8 cellular contexts compared by ENCODE assay signal in genomic region chr17:79808763-79809529, GRCh38. TPM values are rescaled to one million over a fixed set of nuclear protein-coding genes. Genes with fewer than 3 reads are reported as not detected.
A peak's percentile ranks its signal among the peaks of the same experiment; 100 is the strongest.
DNase-seq lines count a peak whose midpoint lies in the region; ATAC-seq and TF ChIP-seq lines count a peak whose summit lies in the region.

No MANE protein-coding gene starts in this region.

- ATAC-seq in activated CD4-positive, alpha-beta T cell treated with anti-CD3 and anti-CD28 coated beads for 36 hours, result peak; percentile 15

- H3K4me3 ChIP-seq in vagina, result no peak overlapping the region

- TF ChIP-seq POLR2A in vagina (IDR thresholded peaks at IDR 0.05), result no peak

- no peak for TF ChIP-seq CTCF in vagina (IDR thresholded peaks at IDR 0.05)

- no peaks in the 10 kb centered on the region for H3K36me3 Mint-ChIP-seq in activated CD4-positive, alpha-beta T cell treated with anti-CD3 and anti-CD28 coated beads for 36 hours (ENCODE audit: low read depth)
- peaks cover 3% of the 10 kb centered on the region for H3K36me3 Mint-ChIP-seq in activated T-helper 2 cell treated with anti-CD3 and anti-CD28 coated beads, Interferon-gamma antibody, Interleukin-2, Interleukin-4, amounts not matched to agents 10 μg/mL and 5 μg/mL and 100 μg/mL, durations not matched to agents 14 hours and 24 hours and 36 hours (ENCODE audit: low read depth)

- POLR2A ChIA-PET in activated CD4-positive, alpha-beta T cell treated with anti-CD3 and anti-CD28 coated beads for 36 hours (lab: Charles Lee), result no interaction called here

- peak; percentile 56 for DNase-seq in activated CD4-positive, alpha-beta T cell treated with anti-CD3 and anti-CD28 coated beads for 36 hours
- no peak for DNase-seq in activated CD4-positive, alpha-beta T cell treated with anti-CD3 and anti-CD28 coated beads for 4 hours
- DNase-seq in NCI-H1436 (lab: John Stamatoyannopoulos, UW), result peak; percentile 81
- DNase-seq in activated T-helper 2 cell treated with anti-CD3 and anti-CD28 coated beads, Interferon-gamma antibody, Interleukin-2, Interleukin-4, amounts not matched to agents 10 μg/mL and 5 μg/mL and 100 μg/mL, durations not matched to agents 14 hours and 24 hours and 36 hours (ENCODE audit: low spot score), result no peak
- DNase-seq in left kidney (ENCODE audit: low read depth, low spot score), result peak; percentile 88
- DNase-seq in DMS114 treated with DMSO at 0.1 percent for 48 hours (lab: John Stamatoyannopoulos, UW; ENCODE audit: unreplicated experiment), result no peak
- no peak for DNase-seq in central memory CD4-positive, alpha-beta T cell
- DNase-seq in vagina (ENCODE audit: extremely low spot score in 2 of 2), result no peak

- no peaks in the 10 kb centered on the region for H3K36me3 ChIP-seq in vagina

- no peaks in the 10 kb centered on the region for H3K9me3 ChIP-seq in vagina

- peaks cover 60% of the 10 kb centered on the region for H3K27me3 Mint-ChIP-seq in activated CD4-positive, alpha-beta T cell treated with anti-CD3 and anti-CD28 coated beads for 36 hours
- peaks cover 64% of the 10 kb centered on the region for H3K27me3 Mint-ChIP-seq in activated T-helper 2 cell treated with anti-CD3 and anti-CD28 coated beads, Interferon-gamma antibody, Interleukin-2, Interleukin-4, amounts not matched to agents 10 μg/mL and 5 μg/mL and 100 μg/mL, durations not matched to agents 14 hours and 24 hours and 36 hours (ENCODE audit: low read depth)

- peaks cover 44% of the 10 kb centered on the region for H3K4me1 Mint-ChIP-seq in activated CD4-positive, alpha-beta T cell treated with anti-CD3 and anti-CD28 coated beads for 36 hours
- H3K4me1 Mint-ChIP-seq in activated T-helper 2 cell treated with anti-CD3 and anti-CD28 coated beads, Interferon-gamma antibody, Interleukin-2, Interleukin-4, amounts not matched to agents 10 μg/mL and 5 μg/mL and 100 μg/mL, durations not matched to agents 14 hours and 24 hours and 36 hours (ENCODE audit: low read depth), result peaks cover 38% of the 10 kb centered on the region

- CTCF ChIA-PET in activated CD4-positive, alpha-beta T cell treated with anti-CD3 and anti-CD28 coated beads for 36 hours (lab: Charles Lee), result interaction anchor here (1.3 to 1.9 kb wide), 3 partner anchors 9 to 20 kb away, joined by 3 to 5 read pairs (median 3); partner anchors contain the start of gene CBX8

- peaks cover 38% of the 10 kb centered on the region for H3K4me1 ChIP-seq in vagina

- H3K9me3 Mint-ChIP-seq in activated CD4-positive, alpha-beta T cell treated with anti-CD3 and anti-CD28 coated beads for 36 hours (ENCODE audit: low read depth), result no peaks in the 10 kb centered on the region
- H3K9me3 Mint-ChIP-seq in activated T-helper 2 cell treated with anti-CD3 and anti-CD28 coated beads, Interferon-gamma antibody, Interleukin-2, Interleukin-4, amounts not matched to agents 10 μg/mL and 5 μg/mL and 100 μg/mL, durations not matched to agents 14 hours and 24 hours and 36 hours, result peaks cover 5% of the 10 kb centered on the region

- intact Hi-C loops in activated CD4-positive, alpha-beta T cell treated with anti-CD3 and anti-CD28 coated beads for 36 hours (cut with DNase I, micrococcal nuclease), result loop anchor here (5.0 to 10.0 kb wide), 2 partner anchors 62 to 1586 kb away; partner anchors contain the start of gene BAHCC1 (in 1 of the 2)
- intact Hi-C loops in activated T-helper 2 cell treated with anti-CD3 and anti-CD28 coated beads, Interferon-gamma antibody, Interleukin-2, Interleukin-4, amounts not matched to agents 10 μg/mL and 5 μg/mL and 100 μg/mL, durations not matched to agents 14 hours and 24 hours and 36 hours (cut with micrococcal nuclease), result no loop called here
- intact Hi-C loops in vagina (cut with DNase I), result no loop called here

- H3K27me3 ChIP-seq in vagina, result peaks cover 39% of the 10 kb centered on the region

- peak overlapping the region; percentile 19 for H3K4me3 Mint-ChIP-seq in activated CD4-positive, alpha-beta T cell treated with anti-CD3 and anti-CD28 coated beads for 36 hours
- peak overlapping the region; percentile 2 for H3K4me3 Mint-ChIP-seq in activated T-helper 2 cell treated with anti-CD3 and anti-CD28 coated beads, Interferon-gamma antibody, Interleukin-2, Interleukin-4, amounts not matched to agents 10 μg/mL and 5 μg/mL and 100 μg/mL, durations not matched to agents 14 hours and 24 hours and 36 hours (ENCODE audit: low read depth)

- no peak overlapping the region for H3K27ac Mint-ChIP-seq in activated CD4-positive, alpha-beta T cell treated with anti-CD3 and anti-CD28 coated beads for 36 hours
- H3K27ac Mint-ChIP-seq in activated T-helper 2 cell treated with anti-CD3 and anti-CD28 coated beads, Interferon-gamma antibody, Interleukin-2, Interleukin-4, amounts not matched to agents 10 μg/mL and 5 μg/mL and 100 μg/mL, durations not matched to agents 14 hours and 24 hours and 36 hours, result no peak overlapping the region

- no peak overlapping the region for H3K27ac ChIP-seq in vagina

RNA-seq across cellular contexts. Expression of gene CBX8, which starts 12.1 kb away (rescaled TPM):
- 1 to 10 TPM; 4.7 to 6.0 TPM for total RNA-seq in activated CD4-positive, alpha-beta T cell treated with anti-CD3 and anti-CD28 coated beads for 36 hours
- total RNA-seq in activated T-helper 2 cell treated with anti-CD3 and anti-CD28 coated beads, Interferon-gamma antibody, Interleukin-2, Interleukin-4, amounts not matched to agents 10 μg/mL and 5 μg/mL and 100 μg/mL, durations not matched to agents 14 hours and 24 hours and 36 hours, result 8.6 and 9.9 TPM in 2 replicates
- total RNA-seq in vagina, result 0.98 TPM

RNA-seq across cellular contexts. Expression of gene CBX4, which starts 30.3 kb away (rescaled TPM):
- 10 to 100 TPM; 14.9 to 18.5 TPM for total RNA-seq in activated CD4-positive, alpha-beta T cell treated with anti-CD3 and anti-CD28 coated beads for 36 hours
- total RNA-seq in activated T-helper 2 cell treated with anti-CD3 and anti-CD28 coated beads, Interferon-gamma antibody, Interleukin-2, Interleukin-4, amounts not matched to agents 10 μg/mL and 5 μg/mL and 100 μg/mL, durations not matched to agents 14 hours and 24 hours and 36 hours, result 18.5 and 25.0 TPM in 2 replicates
- total RNA-seq in vagina, result 13.0 TPM

RNA-seq across cellular contexts. Expression of gene CBX2, which starts 31.0 kb away (rescaled TPM):
- 1 to 10 TPM; 4.2 to 4.3 TPM for total RNA-seq in activated CD4-positive, alpha-beta T cell treated with anti-CD3 and anti-CD28 coated beads for 36 hours
- 9.7 and 11.2 TPM in 2 replicates for total RNA-seq in activated T-helper 2 cell treated with anti-CD3 and anti-CD28 coated beads, Interferon-gamma antibody, Interleukin-2, Interleukin-4, amounts not matched to agents 10 μg/mL and 5 μg/mL and 100 μg/mL, durations not matched to agents 14 hours and 24 hours and 36 hours
- total RNA-seq in vagina, result 5.6 TPM

Comparison
In these comparisons a context has a peak if more than half of its experiments do, and no peak if none do; other contexts are left out.
1. DNase-seq: peak in activated CD4-positive, alpha-beta T cell treated with anti-CD3 and anti-CD28 coated beads for 36 hours (single experiment), NCI-H1436 (single experiment) and left kidney (single experiment); none in activated CD4-positive, alpha-beta T cell treated with anti-CD3 and anti-CD28 coated beads for 4 hours (0 of 2), activated T-helper 2 cell treated with anti-CD3 and anti-CD28 coated beads, Interferon-gamma antibody, Interleukin-2, Interleukin-4, amounts not matched to agents 10 μg/mL and 5 μg/mL and 100 μg/mL, durations not matched to agents 14 hours and 24 hours and 36 hours (single experiment), DMS114 treated with DMSO at 0.1 percent for 48 hours (single experiment), central memory CD4-positive, alpha-beta T cell (single experiment) and vagina (0 of 2).
2. intact Hi-C loops: an anchor here in activated CD4-positive, alpha-beta T cell treated with anti-CD3 and anti-CD28 coated beads for 36 hours (5.0 to 10.0 kb wide); none called in activated T-helper 2 cell treated with anti-CD3 and anti-CD28 coated beads, Interferon-gamma antibody, Interleukin-2, Interleukin-4, amounts not matched to agents 10 μg/mL and 5 μg/mL and 100 μg/mL, durations not matched to agents 14 hours and 24 hours and 36 hours and vagina.